ENCODE assay signal across 11 cellular contexts in the genomic region with DNA sequence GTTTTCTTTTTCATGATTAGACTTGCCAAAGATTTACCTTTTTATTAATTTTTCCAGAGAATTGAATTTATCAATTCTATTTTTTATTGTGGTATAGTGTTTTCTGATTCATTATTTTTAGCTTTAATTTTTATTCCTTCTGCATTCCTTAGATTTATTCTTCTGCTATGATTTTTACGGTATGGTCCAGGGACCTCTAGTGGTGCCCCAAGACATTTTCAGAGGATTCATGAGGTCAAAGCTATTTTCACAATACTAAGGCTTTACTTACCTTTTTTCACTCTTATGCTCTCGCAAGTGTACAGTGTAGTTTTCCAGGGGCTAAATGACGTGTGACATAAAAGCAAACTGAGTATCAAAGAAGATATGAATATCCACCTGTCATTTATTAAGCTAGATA. TPM values are rescaled to one million over a fixed set of nuclear protein-coding genes. Genes with fewer than 3 reads are reported as not detected.
DNase-seq lines count a peak whose midpoint lies in the region; ATAC-seq and TF ChIP-seq lines count a peak whose summit lies in the region.
"Had no signal": no experiment of that assay in that cellular context is flagged by ENCODE, and none has a peak within 500 bp of the region (broad histone marks: within the 10 kb centered on the region; RNA-seq: fewer than 3 reads in every experiment).

No MANE protein-coding gene starts in this region.

- H3K9me3 ChIP-seq in GM23248 (ENCODE audit: low read depth), result no peaks in the 10 kb centered on the region
- no peaks in the 10 kb centered on the region for H3K9me3 ChIP-seq in SK-N-SH

- no peak overlapping the region for H3K27ac Mint-ChIP-seq in T-cell
- H3K27ac Mint-ChIP-seq: stimulated activated naive CD8-positive, alpha-beta T cell treated with anti-CD3 and anti-CD28 coated beads, Interleukin-15, amount 100 ng/mL, for 72 hours had no signal

- H3K9me2 ChIP-seq in GM23248 (ENCODE audit: insufficient read depth) (no peaks in the 10 kb centered on the region), SK-N-SH (no peaks in the 10 kb centered on the region)

- TF ChIP-seq CTCF in SK-N-SH (IDR thresholded peaks at IDR 0.05) (peak; percentile 55), kidney epithelial cell (IDR thresholded peaks at IDR 0.05; ENCODE audit: insufficient read depth, low read length, poor library complexity, severe bottlenecking) (peak; percentile 56)

- in situ Hi-C loops in GM23248 (cut with MboI), result no loop called here

- peaks cover 6% of the 10 kb centered on the region for H3K36me3 Mint-ChIP-seq in T-cell

- no peak overlapping the region for H3K4me3 ChIP-seq in GM23248
- no peak overlapping the region for H3K4me3 ChIP-seq in SK-N-SH (ENCODE audit: low read depth in 2 of 2, low read length in 1 of 2)
- H3K4me3 ChIP-seq in kidney epithelial cell (ENCODE audit: low read depth, low read length), result no peak overlapping the region

- intact Hi-C loops in Right ventricle myocardium superior (cut with DNase I), result no loop called here

- no peaks in the 10 kb centered on the region for H3F3A ChIP-seq in GM23248 (ENCODE audit: insufficient read depth)
- H3F3A ChIP-seq in SK-N-SH (replicated peaks; ENCODE audit: insufficient read depth), result no peaks in the 10 kb centered on the region

- no peak overlapping the region for H3K9ac ChIP-seq in GM23248
- H3K9ac ChIP-seq in SK-N-SH, result no peak overlapping the region

- peaks cover 0 to 12% (median 4%) of the 10 kb centered on the region in 3 donors for H3K4me1 Mint-ChIP-seq in T-cell

- H3K27ac ChIP-seq in GM23248 (no peak overlapping the region), SK-N-SH (ENCODE audit: low read depth in 2 of 2, low read length in 1 of 2) (no peak overlapping the region)

- 0 out of 2 replicates have a peak, but pooled peaks have one; percentile 20 for TF ChIP-seq RAD21 in SK-N-SH (IDR thresholded peaks at IDR 0.05; ENCODE audit: low read length)

- H3K79me2 ChIP-seq in GM23248 (ENCODE audit: insufficient read depth), result no peaks in the 10 kb centered on the region
- H3K79me2 ChIP-seq in SK-N-SH (ENCODE audit: insufficient read depth), result no peaks in the 10 kb centered on the region

- DNase-seq in AG20443 (ENCODE audit: low spot score), result peak; percentile 9
- peak; percentile 30 for DNase-seq in GM23248
- DNase-seq in SK-N-SH, result no peak
- DNase-seq in kidney epithelial cell (ENCODE audit: low read depth), result no peak
- no peak for DNase-seq in NCI-H526 treated with DMSO at 0.1 percent for 48 hours (lab: John Stamatoyannopoulos, UW)
- DNase-seq in T-cell, result no peak
- no peak for DNase-seq in activated effector memory CD4-positive, alpha-beta T cell treated with Interleukin-2 at 50 U/mL for 16 hours
- DNase-seq in Right ventricle myocardium superior, result no peak
- DNase-seq: NCI-H446; stimulated activated naive CD8-positive, alpha-beta T cell treated with anti-CD3 and anti-CD28 coated beads, Interleukin-15, amount 100 ng/mL, for 72 hours had no signal

- no peaks in the 10 kb centered on the region for H3K27me3 ChIP-seq in GM23248 (replicated peaks; ENCODE audit: insufficient read depth)
- H3K27me3 ChIP-seq in SK-N-SH (ENCODE audit: insufficient read depth), result peaks cover 23% of the 10 kb centered on the region; the same call in 1 of the 2 replicates
- peaks cover 2% of the 10 kb centered on the region for H3K27me3 ChIP-seq in kidney epithelial cell (ENCODE audit: control insufficient read depth, insufficient read depth, low read length)

- no peak for TF ChIP-seq EP300 in SK-N-SH (IDR thresholded peaks at IDR 0.05; ENCODE audit: borderline replicate concordance in 1 of 2, low read depth in 1 of 2, low read length in 1 of 2)

- H2AFZ ChIP-seq in GM23248 (no peak overlapping the region), SK-N-SH (ENCODE audit: low read depth) (no peak overlapping the region)

- H3K27me3 Mint-ChIP-seq in T-cell, result peaks cover 0 to 9% of the 10 kb centered on the region in 2 donors
- H3K27me3 Mint-ChIP-seq: stimulated activated naive CD8-positive, alpha-beta T cell treated with anti-CD3 and anti-CD28 coated beads, Interleukin-15, amount 100 ng/mL, for 72 hours had no signal

- POLR2A ChIA-PET in SK-N-SH (lab: Yijun Ruan, JAX) (no interaction called here), T-cell (lab: Charles Lee) (no interaction called here)

- H3K4me2 ChIP-seq in GM23248 (ENCODE audit: unreplicated experiment) (no peak overlapping the region), SK-N-SH (no peak overlapping the region)

- CTCF ChIA-PET in SK-N-SH (lab: Yijun Ruan, JAX), result interaction anchor here (1.0 to 1.2 kb wide), 4 partner anchors 9 to 138 kb away, joined by 3 to 5 read pairs (median 4); no protein-coding TSS in a partner anchor
- CTCF ChIA-PET in T-cell (lab: Charles Lee), result interaction anchor here (0.6 to 2.1 kb wide), 7 partner anchors 12 to 204 kb away, joined by 3 to 13 read pairs (median 5); no protein-coding TSS in a partner anchor

- H3K36me3 ChIP-seq in GM23248 (ENCODE audit: low read depth) (no peaks in the 10 kb centered on the region), SK-N-SH (replicated peaks in 1 of 2; ENCODE audit: control insufficient read depth in 1 of 2, insufficient read depth in 2 of 2, low read length in 1 of 2) (no peaks in the 10 kb centered on the region), kidney epithelial cell (ENCODE audit: control insufficient read depth, insufficient read depth, low read length) (no peaks in the 10 kb centered on the region)

- H3K4me1 ChIP-seq in GM23248 (ENCODE audit: insufficient read depth), result no peaks in the 10 kb centered on the region
- no peaks in the 10 kb centered on the region for H3K4me1 ChIP-seq in SK-N-SH (ENCODE audit: control insufficient read depth in 1 of 2, insufficient read depth in 2 of 2, low read depth in 1 of 2, low read length in 1 of 2)

- WGBS in GM23248 (ENCODE audit: low coverage in 1 of 2, low lambda C conversion rate in 2 of 2, missing lambda C conversion rate in 2 of 2), 2 experiments, result 54 to 55% methylated on average over 3 of the region's 3 CpGs
- under 1% methylated on average over 3 of the region's 3 CpGs for whole genome bisulfite sequencing in SK-N-SH (ENCODE audit: low lambda C conversion rate)

- no peaks in the 10 kb centered on the region for H4K20me1 ChIP-seq in GM23248 (ENCODE audit: insufficient read depth)
- H4K20me1 ChIP-seq in SK-N-SH (ENCODE audit: insufficient read depth), result no peaks in the 10 kb centered on the region

- no peak overlapping the region for H3K4me3 Mint-ChIP-seq in T-cell
- H3K4me3 Mint-ChIP-seq: stimulated activated naive CD8-positive, alpha-beta T cell treated with anti-CD3 and anti-CD28 coated beads, Interleukin-15, amount 100 ng/mL, for 72 hours had no signal

- no peak for ATAC-seq in T-cell (replicated peaks in 1 of 4)
- no peak for ATAC-seq in Right ventricle myocardium superior (ENCODE audit: poor library complexity)
- ATAC-seq: stimulated activated naive CD8-positive, alpha-beta T cell treated with anti-CD3 and anti-CD28 coated beads, Interleukin-15, amount 100 ng/mL, for 72 hours had no signal

- H3K9me3 Mint-ChIP-seq in T-cell, result no peaks in the 10 kb centered on the region
- H3K9me3 Mint-ChIP-seq: stimulated activated naive CD8-positive, alpha-beta T cell treated with anti-CD3 and anti-CD28 coated beads, Interleukin-15, amount 100 ng/mL, for 72 hours had no signal

TF ChIP-seq in SK-N-SH, 30 proteins besides CTCF, POLR2A, EP300 and RAD21:
- no peak for TF ChIP-seq MXI1 (IDR thresholded peaks at IDR 0.05; ENCODE audit: low read depth, low read length)
- no peak for TF ChIP-seq GATA2 (CRISPR knock-in tag; IDR thresholded peaks at IDR 0.05)
- no peak for TF ChIP-seq MEF2A (IDR thresholded peaks at IDR 0.05; ENCODE audit: borderline replicate concordance, low read depth)
- no peak for TF ChIP-seq TCF12 (IDR thresholded peaks at IDR 0.05)
- no peak for TF ChIP-seq REST (IDR thresholded peaks at IDR 0.05; ENCODE audit: low read depth, low read length)
- no peak for TF ChIP-seq RXRA (IDR thresholded peaks at IDR 0.05; ENCODE audit: borderline replicate concordance, low read depth)
- no peak for TF ChIP-seq TAF1 (IDR thresholded peaks at IDR 0.05; ENCODE audit: borderline replicate concordance, low read depth, low read length)
TF ChIP-seq in SK-N-SH: peak in this region for 0.

RNA-seq across cellular contexts. Expression of gene RADX, which starts 8.0 kb away (rescaled TPM):
- 1.3 and 2.1 TPM in 2 replicates for total RNA-seq in GM23248 (2014; rRNA removed; shearing (Covaris generic))
- polyA plus RNA-seq in GM23248 (2016; fragmentation: Nextera tagmentation; extraction: Ambion mirVana) (0.53 and 1.1 TPM in 2 replicates), SK-N-SH (2012; rRNA removed) (not detected in 2 replicates)
- not detected in 2 replicates for polyA plus RNA-seq in SK-N-SH (2012; cell fraction: cytosol; rRNA removed)
- polyA plus RNA-seq in SK-N-SH (2012; cell fraction: nucleus; rRNA removed), result not detected in 2 replicates
- total RNA-seq in kidney epithelial cell (3.6 and 10.0 TPM in 2 replicates), T-cell (10 to 100 TPM in 2 of 5 donors, 1 to 10 TPM in 3; 6.9 to 15.5 (median 9.9) TPM), Right ventricle myocardium superior (0.97 TPM)
- total RNA-seq: glomerular endothelial cell had no signal

Comparison
In these comparisons a context has a peak if more than half of its experiments do, and no peak if none do; other contexts are left out.
1. DNase-seq: peak in AG20443 (single experiment) and GM23248 (single experiment); none in SK-N-SH (single experiment), kidney epithelial cell (single experiment), NCI-H526 treated with DMSO at 0.1 percent for 48 hours (single experiment), T-cell (0 of 34), activated effector memory CD4-positive, alpha-beta T cell treated with Interleukin-2 at 50 U/mL for 16 hours (single experiment) and Right ventricle myocardium superior (single experiment).